Comparison of ENCODE assay signal across 19 cellular contexts in genomic region chr10:116825901-116826300, GRCh38. TPM values are rescaled to one million over a fixed set of nuclear protein-coding genes. Genes with fewer than 3 reads are reported as not detected.
DNase-seq lines count a peak whose midpoint lies in the region; ATAC-seq and TF ChIP-seq lines count a peak whose summit lies in the region.
"Had no signal": no experiment of that assay in that cellular context is flagged by ENCODE, and none has a peak within 500 bp of the region (broad histone marks: within the 10 kb centered on the region; RNA-seq: fewer than 3 reads in every experiment).

No MANE protein-coding gene starts in this region.

- TF ChIP-seq CTCF in A673 (conservative IDR thresholded peaks at IDR 0.05; ENCODE audit: low read depth, low read length) (no peak), HEK293 (tag by site-specific recombination; IDR thresholded peaks at IDR 0.05) (no peak), endodermal cell (conservative IDR thresholded peaks at IDR 0.05) (no peak), osteocyte (IDR thresholded peaks at IDR 0.05) (no peak)

- H3K4me1 ChIP-seq in A673 (ENCODE audit: insufficient read depth, low read length, poor library complexity, severe bottlenecking) (peaks cover 20% of the 10 kb centered on the region), HEK293 (ENCODE audit: control insufficient read depth, insufficient read depth, low read length) (peaks cover 9% of the 10 kb centered on the region), endodermal cell (ENCODE audit: control insufficient read depth, insufficient read depth, low read length) (no peaks in the 10 kb centered on the region)
- H3K4me1 ChIP-seq: BLaER1, Caco-2, HAP-1 had no signal

- H3K27me3 Mint-ChIP-seq in endodermal cell (ENCODE audit: insufficient read depth) (no peaks in the 10 kb centered on the region), osteocyte (ENCODE audit: unreplicated experiment) (no peaks in the 10 kb centered on the region)
- H3K27me3 Mint-ChIP-seq in natural killer cell treated with Interleukin-12 subunit alpha and Interleukin-12 subunit beta and Interleukin-15 and Interleukin-18, amount 100 ng/mL, for 72 hours, result peaks cover 1 to 19% of the 10 kb centered on the region in 2 donors
- H3K27me3 Mint-ChIP-seq: B cell; CD4-positive, CD25-positive, alpha-beta regulatory T cell had no signal

- no peak overlapping the region for H3K9ac ChIP-seq in endodermal cell (ENCODE audit: extremely low read depth, low read length, poor library complexity, severe bottlenecking)
- H3K9ac ChIP-seq: BLaER1 had no signal

- POLR2A ChIA-PET in A673 (lab: Charles Lee; ENCODE audit: low non-redundant PET) (no interaction called here), HEK293 (lab: Yijun Ruan, JAX) (no interaction called here)

- H3K9me3 Mint-ChIP-seq in endodermal cell (no peaks in the 10 kb centered on the region), osteocyte (ENCODE audit: unreplicated experiment) (no peaks in the 10 kb centered on the region)
- H3K9me3 Mint-ChIP-seq in natural killer cell treated with Interleukin-12 subunit alpha and Interleukin-12 subunit beta and Interleukin-15 and Interleukin-18, amount 100 ng/mL, for 72 hours, result peaks cover 4% of the 10 kb centered on the region
- H3K9me3 Mint-ChIP-seq: CD8-positive, alpha-beta T cell had no signal

- no peaks in the 10 kb centered on the region for H3K9me3 ChIP-seq in A673 (ENCODE audit: low read depth, low read length, poor library complexity, severe bottlenecking)
- no peaks in the 10 kb centered on the region for H3K9me3 ChIP-seq in HEK293 (ENCODE audit: control insufficient read depth, insufficient read depth, low read depth, low read length)
- H3K9me3 ChIP-seq in endodermal cell (ENCODE audit: control insufficient read depth, low read length), result no peaks in the 10 kb centered on the region
- H3K9me3 ChIP-seq: A549, BLaER1, Caco-2, HAP-1 had no signal

- H3K4me3 Mint-ChIP-seq in endodermal cell (no peak overlapping the region), osteocyte (ENCODE audit: unreplicated experiment) (no peak overlapping the region)
- no peak overlapping the region for H3K4me3 Mint-ChIP-seq in natural killer cell treated with Interleukin-12 subunit alpha and Interleukin-12 subunit beta and Interleukin-15 and Interleukin-18, amount 100 ng/mL, for 72 hours
- H3K4me3 Mint-ChIP-seq: B cell; CD4-positive, CD25-positive, alpha-beta regulatory T cell; CD8-positive, alpha-beta T cell had no signal

- CTCF ChIA-PET in A673 (lab: Charles Lee) (interaction anchor here (1.4 kb wide), 1 partner anchor 11 kb away, joined by 4 read pairs; no protein-coding TSS in a partner anchor), HEK293 (lab: Yijun Ruan, JAX) (interaction anchor here (0.9 kb wide), 1 partner anchor 9 kb away, joined by 5 read pairs; no protein-coding TSS in a partner anchor)

- H3K36me3 Mint-ChIP-seq in endodermal cell (ENCODE audit: low read depth), result peaks cover 22% of the 10 kb centered on the region
- H3K36me3 Mint-ChIP-seq in osteocyte (ENCODE audit: unreplicated experiment), result no peaks in the 10 kb centered on the region
- H3K36me3 Mint-ChIP-seq in natural killer cell treated with Interleukin-12 subunit alpha and Interleukin-12 subunit beta and Interleukin-15 and Interleukin-18, amount 100 ng/mL, for 72 hours, result no peaks in the 10 kb centered on the region
- H3K36me3 Mint-ChIP-seq: CD8-positive, alpha-beta T cell had no signal

- no TSS peak for BruUV-seq in A673 (replicated peaks; lab: Mats Ljungman, UMichigan)

- H3K36me3 ChIP-seq in A673 (ENCODE audit: insufficient read depth, low read length, poor library complexity, severe bottlenecking) (no peaks in the 10 kb centered on the region), HEK293 (ENCODE audit: control insufficient read depth in 2 of 2, insufficient read depth in 1 of 2, low read length in 2 of 2) (no peaks in the 10 kb centered on the region), endodermal cell (ENCODE audit: control insufficient read depth, insufficient read depth, low read length) (no peaks in the 10 kb centered on the region)
- H3K36me3 ChIP-seq: BLaER1, HAP-1 had no signal

- no peak for DNase-seq in A673 (ENCODE audit: low spot score)
- DNase-seq in endodermal cell, result peak; percentile 58
- peak; percentile 54 for DNase-seq in osteocyte (ENCODE audit: extremely low spot score, unreplicated experiment)
- DNase-seq in middle frontal gyrus (ENCODE audit: extremely low spot score, low spot score), result no peak
- DNase-seq in natural killer cell treated with Interleukin-12 subunit alpha and Interleukin-12 subunit beta and Interleukin-15 and Interleukin-18, amount 100 ng/mL, for 72 hours (ENCODE audit: low spot score), result no peak
- DNase-seq: 8988T; Caco-2; CD4-positive, CD25-positive, alpha-beta regulatory T cell; CD8-positive, alpha-beta T cell; DMS153; DND-41; GOT3 had no signal

- H3K4me1 Mint-ChIP-seq in endodermal cell, result peaks cover 12% of the 10 kb centered on the region
- peaks cover 5% of the 10 kb centered on the region for H3K4me1 Mint-ChIP-seq in osteocyte (ENCODE audit: unreplicated experiment)
- H3K4me1 Mint-ChIP-seq in natural killer cell treated with Interleukin-12 subunit alpha and Interleukin-12 subunit beta and Interleukin-15 and Interleukin-18, amount 100 ng/mL, for 72 hours (ENCODE audit: low read depth in 2 of 2), result no peaks in the 10 kb centered on the region
- H3K4me1 Mint-ChIP-seq: B cell; CD4-positive, CD25-positive, alpha-beta regulatory T cell had no signal

- no peak for ATAC-seq in natural killer cell treated with Interleukin-12 subunit alpha and Interleukin-12 subunit beta and Interleukin-15 and Interleukin-18, amount 100 ng/mL, for 72 hours
- ATAC-seq in GM18498 (IDR thresholded peaks at IDR 0.05; ENCODE audit: unreplicated experiment), result no peak
- ATAC-seq: CD8-positive, alpha-beta T cell had no signal

- H3K27ac ChIP-seq in A673 (ENCODE audit: low read depth, low read length, poor library complexity, severe bottlenecking) (peak overlapping the region; percentile 25), HEK293 (ENCODE audit: extremely low read depth, low read depth, low read length) (no peak overlapping the region), endodermal cell (ENCODE audit: low read depth, low read length) (no peak overlapping the region)
- H3K27ac ChIP-seq: A549, BLaER1, C4-2B had no signal

- H3K27ac Mint-ChIP-seq in endodermal cell, result no peak overlapping the region
- no peak overlapping the region for H3K27ac Mint-ChIP-seq in osteocyte (ENCODE audit: unreplicated experiment)
- H3K27ac Mint-ChIP-seq in natural killer cell treated with Interleukin-12 subunit alpha and Interleukin-12 subunit beta and Interleukin-15 and Interleukin-18, amount 100 ng/mL, for 72 hours, result no peak overlapping the region
- H3K27ac Mint-ChIP-seq: B cell; CD4-positive, CD25-positive, alpha-beta regulatory T cell; CD8-positive, alpha-beta T cell had no signal

- intact Hi-C loops in A673 (cut with micrococcal nuclease; ENCODE audit: unreplicated experiment), result no loop called here

- 31 to 80% methylated on average over 2 to 7 of the region's 7 CpGs for WGBS in endodermal cell (ENCODE audit: insufficient coverage in 1 of 2, insufficient read length in 1 of 2), 2 experiments

- no peak overlapping the region for H3K4me3 ChIP-seq in A673 (ENCODE audit: low read depth, low read length, poor library complexity, severe bottlenecking)
- no peak overlapping the region for H3K4me3 ChIP-seq in HEK293 (ENCODE audit: low read depth, low read length)
- H3K4me3 ChIP-seq in endodermal cell (ENCODE audit: low read length), result no peak overlapping the region
- H3K4me3 ChIP-seq: A549, BLaER1, HAP-1 had no signal

- no peaks in the 10 kb centered on the region for H3K27me3 ChIP-seq in A673 (replicated peaks; ENCODE audit: insufficient read depth, low read depth, low read length, poor library complexity)
- H3K27me3 ChIP-seq in endodermal cell (ENCODE audit: control insufficient read depth, insufficient read depth, low read length, poor library complexity, severe bottlenecking), result no peaks in the 10 kb centered on the region
- H3K27me3 ChIP-seq: BLaER1 had no signal

TF ChIP-seq in HEK293, 187 proteins besides CTCF, POLR2A, EP300 and RAD21:
- TF ChIP-seq TSHZ1 (tag by site-specific recombination; IDR thresholded peaks at IDR 0.05; ENCODE audit: borderline replicate concordance), result no peak
- TF ChIP-seq EGR2 (tag by site-specific recombination; IDR thresholded peaks at IDR 0.05; ENCODE audit: low read depth), result peak; percentile 42; the same call in 1 of the 2 replicates
- TF ChIP-seq ZFHX2 (tag by site-specific recombination; conservative IDR thresholded peaks at IDR 0.05), result peak; percentile 43
- no peak for TF ChIP-seq ZNF571 (tag by site-specific recombination; IDR thresholded peaks at IDR 0.05)
- TF ChIP-seq TRIM28 (IDR thresholded peaks at IDR 0.05; ENCODE audit: borderline replicate concordance, low read length), result no peak
TF ChIP-seq in HEK293: peak in this region for 2.

RNA-seq across cellular contexts. Expression of gene ENO4, which starts 23.4 kb away (rescaled TPM):
- total RNA-seq in A673 (2021) (0.28 TPM in 2 replicates), endodermal cell (1 to 10 TPM; 1.1 to 2.2 TPM), osteocyte (0.70 and 0.76 TPM in 2 replicates)
- 0.53 TPM for polyA plus RNA-seq in endodermal cell (2013, experiment 1 of 2)
- 1.7 TPM for polyA plus RNA-seq in endodermal cell (2013, experiment 2 of 2)
- total RNA-seq in natural killer cell treated with Interleukin-12 subunit alpha and Interleukin-12 subunit beta and Interleukin-15 and Interleukin-18, amount 100 ng/mL, for 72 hours, result not detected
- total RNA-seq: Caco-2; CD4-positive, CD25-positive, alpha-beta regulatory T cell; CD8-positive, alpha-beta T cell had no signal
- polyA plus RNA-seq: CD4-positive, CD25-positive, alpha-beta regulatory T cell had no signal

Comparison
In these comparisons a context has a peak if more than half of its experiments do, and no peak if none do; other contexts are left out.
1. DNase-seq: peak in endodermal cell (single experiment) and osteocyte (single experiment); none in A673 (single experiment), middle frontal gyrus (single experiment) and natural killer cell treated with Interleukin-12 subunit alpha and Interleukin-12 subunit beta and Interleukin-15 and Interleukin-18, amount 100 ng/mL, for 72 hours (single experiment).